In genomic region chr2:211900518-211900917, GRCh38 we compare ENCODE assay signal across 1 cellular context.
TF ChIP-seq lines count a peak whose summit lies in the region.

No MANE protein-coding gene starts in this region.

TF ChIP-seq in WTC11, 78 proteins besides CTCF, POLR2A, EP300 and RAD21 (continued from another document):
- TF ChIP-seq ZNF317 (CRISPR knock-in tag; IDR thresholded peaks at IDR 0.05; ENCODE audit: borderline replicate concordance, low read depth) (no peak), E2F1 (CRISPR knock-in tag; IDR thresholded peaks at IDR 0.05) (no peak), ERG (CRISPR knock-in tag; IDR thresholded peaks at IDR 0.05) (no peak), ZNF671 (CRISPR knock-in tag; IDR thresholded peaks at IDR 0.05) (no peak), MLX (CRISPR knock-in tag; IDR thresholded peaks at IDR 0.05) (no peak), NR2C2 (CRISPR knock-in tag; IDR thresholded peaks at IDR 0.05) (no peak), ETV6 (CRISPR knock-in tag; IDR thresholded peaks at IDR 0.05) (no peak)
